In genomic region chr1:89799495-89799894, GRCh38 we compare ENCODE assay signal across 1 cellular context.
TF ChIP-seq lines count a peak whose summit lies in the region.

No MANE protein-coding gene starts in this region.

TF ChIP-seq in GM23338, 12 proteins besides CTCF, POLR2A, EP300 and RAD21 (continued from another document):
- no peak for TF ChIP-seq ZNF462 (CRISPR knock-in tag; IDR thresholded peaks at IDR 0.05)
- no peak for TF ChIP-seq ZNF114 (CRISPR knock-in tag; IDR thresholded peaks at IDR 0.05)
- TF ChIP-seq, protein P1, sequence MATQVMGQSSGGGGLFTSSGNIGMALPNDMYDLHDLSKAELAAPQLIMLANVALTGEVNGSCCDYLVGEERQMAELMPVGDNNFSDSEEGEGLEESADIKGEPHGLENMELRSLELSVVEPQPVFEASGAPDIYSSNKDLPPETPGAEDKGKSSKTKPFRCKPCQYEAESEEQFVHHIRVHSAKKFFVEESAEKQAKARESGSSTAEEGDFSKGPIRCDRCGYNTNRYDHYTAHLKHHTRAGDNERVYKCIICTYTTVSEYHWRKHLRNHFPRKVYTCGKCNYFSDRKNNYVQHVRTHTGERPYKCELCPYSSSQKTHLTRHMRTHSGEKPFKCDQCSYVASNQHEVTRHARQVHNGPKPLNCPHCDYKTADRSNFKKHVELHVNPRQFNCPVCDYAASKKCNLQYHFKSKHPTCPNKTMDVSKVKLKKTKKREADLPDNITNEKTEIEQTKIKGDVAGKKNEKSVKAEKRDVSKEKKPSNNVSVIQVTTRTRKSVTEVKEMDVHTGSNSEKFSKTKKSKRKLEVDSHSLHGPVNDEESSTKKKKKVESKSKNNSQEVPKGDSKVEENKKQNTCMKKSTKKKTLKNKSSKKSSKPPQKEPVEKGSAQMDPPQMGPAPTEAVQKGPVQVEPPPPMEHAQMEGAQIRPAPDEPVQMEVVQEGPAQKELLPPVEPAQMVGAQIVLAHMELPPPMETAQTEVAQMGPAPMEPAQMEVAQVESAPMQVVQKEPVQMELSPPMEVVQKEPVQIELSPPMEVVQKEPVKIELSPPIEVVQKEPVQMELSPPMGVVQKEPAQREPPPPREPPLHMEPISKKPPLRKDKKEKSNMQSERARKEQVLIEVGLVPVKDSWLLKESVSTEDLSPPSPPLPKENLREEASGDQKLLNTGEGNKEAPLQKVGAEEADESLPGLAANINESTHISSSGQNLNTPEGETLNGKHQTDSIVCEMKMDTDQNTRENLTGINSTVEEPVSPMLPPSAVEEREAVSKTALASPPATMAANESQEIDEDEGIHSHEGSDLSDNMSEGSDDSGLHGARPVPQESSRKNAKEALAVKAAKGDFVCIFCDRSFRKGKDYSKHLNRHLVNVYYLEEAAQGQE (IDR thresholded peaks at IDR 0.05; ENCODE audit: unreplicated experiment), result no peak
